10 cellular contexts compared by ENCODE assay signal in the genomic region with DNA sequence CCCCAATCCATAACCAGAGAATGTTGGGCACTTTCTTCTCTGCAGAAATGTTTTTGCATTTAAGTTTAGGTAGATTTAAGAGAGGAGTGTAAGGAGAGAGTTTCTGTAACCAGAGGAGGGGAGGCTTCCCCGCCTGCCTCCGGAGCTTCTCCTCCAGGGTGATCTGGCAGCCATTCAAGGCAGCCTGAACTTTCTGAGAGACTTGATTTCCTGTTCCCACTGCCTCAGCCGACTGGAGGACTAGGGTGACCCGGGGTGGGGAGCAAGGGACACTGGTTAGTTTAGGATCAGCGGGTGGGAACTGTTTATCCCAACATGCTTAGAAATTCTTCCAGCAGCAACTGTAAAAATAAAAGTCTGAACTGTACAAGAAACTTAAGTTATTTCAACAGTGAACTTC. TPM values are rescaled to one million over a fixed set of nuclear protein-coding genes. Genes with fewer than 3 reads are reported as not detected.
A peak's percentile ranks its signal among the peaks of the same experiment; 100 is the strongest.
DNase-seq lines count a peak whose midpoint lies in the region; ATAC-seq, FAIRE-seq and TF ChIP-seq lines count a peak whose summit lies in the region.
"Had no signal": no experiment of that assay in that cellular context is flagged by ENCODE, and none has a peak within 500 bp of the region (broad histone marks: within the 10 kb centered on the region; RNA-seq: fewer than 3 reads in every experiment).

No MANE protein-coding gene starts in this region.

- peak overlapping the region; percentile 54 for H3K4me3 Mint-ChIP-seq in type B pancreatic cell

- no peak for TF ChIP-seq RAD21 in HepG2 (CRISPR knock-in tag; IDR thresholded peaks at IDR 0.05)

- H3K27ac ChIP-seq in body of pancreas (peak overlapping the region; percentile 32 to 80 (median 62)), HepG2 (ENCODE audit: extremely low read length, insufficient read depth, low read length) (no peak overlapping the region)

- intact Hi-C loops in body of pancreas (cut with DNase I), result no loop called here
- intact Hi-C loops in HepG2 (cut with micrococcal nuclease; ENCODE audit: unreplicated experiment), result no loop called here
- intact Hi-C loops in posterior vena cava (cut with DNase I), result no loop called here

- TF ChIP-seq POLR2A in body of pancreas (IDR thresholded peaks at IDR 0.05) (no peak), HepG2 (IDR thresholded peaks at IDR 0.05; ENCODE audit: insufficient read depth in 1 of 2, low read depth in 2 of 2, low read length in 2 of 2) (no peak)

- ATAC-seq in body of pancreas (peak; percentile 72), HepG2 (no peak; the same call in 2 of the 3 replicates), HG03139 (IDR thresholded peaks at IDR 0.05; ENCODE audit: unreplicated experiment) (no peak)

- no peak overlapping the region for H2AFZ ChIP-seq in HepG2 (ENCODE audit: low read length)

- H3K27me3 ChIP-seq in body of pancreas (no peaks in the 10 kb centered on the region), HepG2 (ENCODE audit: control insufficient read depth in 1 of 2, insufficient read depth in 2 of 2, low read length in 2 of 2) (no peaks in the 10 kb centered on the region)
- H3K27me3 ChIP-seq: suprapubic skin had no signal

- H3K4me1 ChIP-seq in body of pancreas (peaks cover 17% of the 10 kb centered on the region), HepG2 (ENCODE audit: insufficient read depth, low read length) (peaks cover 21% of the 10 kb centered on the region)

- H3K9ac ChIP-seq in HepG2 (ENCODE audit: insufficient read depth, low read depth, low read length), result no peak overlapping the region

- no peaks in the 10 kb centered on the region for H4K20me1 ChIP-seq in HepG2 (ENCODE audit: insufficient read depth, low read length)

- no peaks in the 10 kb centered on the region for H3K36me3 ChIP-seq in body of pancreas (replicated peaks in 1 of 2; ENCODE audit: insufficient read depth in 1 of 2, low read depth in 2 of 2)
- no peaks in the 10 kb centered on the region for H3K36me3 ChIP-seq in HepG2 (replicated peaks in 1 of 2; ENCODE audit: control insufficient read depth in 1 of 2, insufficient read depth in 2 of 2, low read length in 2 of 2)
- H3K36me3 ChIP-seq: suprapubic skin had no signal

- H3K4me2 ChIP-seq in HepG2 (ENCODE audit: low read depth, low read length), result peak overlapping the region; percentile 32; the same call in 1 of the 2 replicates

- 8 to 10% methylated on average over 5 of the region's 5 CpGs for WGBS in body of pancreas, 2 donors
- 0% methylated on average over 3 of the region's 5 CpGs for WGBS in HepG2 (ENCODE audit: low lambda C conversion rate)

- TF ChIP-seq EP300 in HepG2 (IDR thresholded peaks at IDR 0.05; ENCODE audit: low read depth in 2 of 2, low read length in 2 of 2) (no peak), HepG2 (CRISPR knock-in tag; IDR thresholded peaks at IDR 0.05; ENCODE audit: borderline replicate concordance) (no peak)

- in situ Hi-C loops in HepG2 (cut with HindIII; ENCODE audit: extremely low pct_ligation_motif_present, low pct_unique_long_range_greater_than_20kb), result no loop called here

- H3K27me3 Mint-ChIP-seq in type B pancreatic cell, result no peaks in the 10 kb centered on the region

- H3K9me3 ChIP-seq in body of pancreas (no peaks in the 10 kb centered on the region), HepG2 (ENCODE audit: low read length) (no peaks in the 10 kb centered on the region)
- H3K9me3 ChIP-seq: suprapubic skin had no signal

- POLR2A ChIA-PET in HepG2 (lab: Yijun Ruan, JAX), result no interaction called here

- peak; percentile 63 for DNase-seq in activated effector memory CD4-positive, alpha-beta T cell treated with anti-CD3 and anti-CD28 coated beads, Interleukin-2, amount 50 U/mL, for 16 hours
- DNase-seq in activated effector memory CD4-positive, alpha-beta T cell treated with Interleukin-2 at 50 U/mL for 16 hours, result no peak
- DNase-seq in body of pancreas (peak; percentile 46 to 64 (median 56)), HepG2 (ENCODE audit: low spot score) (no peak), type B pancreatic cell (ENCODE audit: extremely low spot score, unreplicated experiment) (no peak), NOMO-1 (lab: John Stamatoyannopoulos, UW; ENCODE audit: unreplicated experiment in 2 of 2) (no peak), posterior vena cava (ENCODE audit: low spot score) (no peak)
- DNase-seq: NCI-H2029 had no signal

- FAIRE-seq in HepG2 (lab: Jason Lieb, UNC), result no peak

- H3K36me3 Mint-ChIP-seq in type B pancreatic cell, result no peaks in the 10 kb centered on the region

- H3K79me2 ChIP-seq in HepG2 (ENCODE audit: insufficient read depth, low read length), result no peaks in the 10 kb centered on the region

- no peak overlapping the region for H3K4me3 ChIP-seq in body of pancreas
- peak overlapping the region in 1 of 3 experiments; percentile 13; a peak in 1 of 6 replicates for H3K4me3 ChIP-seq in HepG2 (replicated peaks in 1 of 3; ENCODE audit: insufficient read depth in 1 of 3, low read depth in 2 of 3, low read length in 3 of 3)
- H3K4me3 ChIP-seq: suprapubic skin had no signal

- TF ChIP-seq CTCF in body of pancreas (IDR thresholded peaks at IDR 0.05) (no peak), HepG2 (CRISPR knock-in tag; IDR thresholded peaks at IDR 0.05) (no peak), type B pancreatic cell (conservative IDR thresholded peaks at IDR 0.05) (no peak)

- peak overlapping the region; percentile 80 for H3K27ac Mint-ChIP-seq in type B pancreatic cell

- BruUV-seq in HepG2 (replicated peaks; lab: Mats Ljungman, UMichigan), result no TSS peak

- peaks cover 11% of the 10 kb centered on the region for H3K4me1 Mint-ChIP-seq in type B pancreatic cell (ENCODE audit: unreplicated experiment)

- CTCF ChIA-PET in HepG2 (lab: Yijun Ruan, JAX; ENCODE audit: low intra/inter-chr PET ratio, low total read pairs), result no interaction called here

- peaks cover 4% of the 10 kb centered on the region for H3K9me3 Mint-ChIP-seq in type B pancreatic cell

TF ChIP-seq in HepG2, 621 proteins besides CTCF, POLR2A, EP300 and RAD21 (continues in another document):
- no peak for TF ChIP-seq ZNF558 (CRISPR knock-in tag; IDR thresholded peaks at IDR 0.05; ENCODE audit: borderline replicate concordance)
- TF ChIP-seq SYNCRIP (IDR thresholded peaks at IDR 0.05; ENCODE audit: insufficient read depth, low read depth, low read length), result no peak
- no peak for TF ChIP-seq ZSCAN12 (CRISPR knock-in tag; IDR thresholded peaks at IDR 0.05)

RNA-seq across cellular contexts. Expression of a gene that starts 15.1 kb away (rescaled TPM):
- not detected for total RNA-seq in body of pancreas
- total RNA-seq in HepG2 (2016; rRNA removed; fragmentation: Illumina TruSeq; extraction: Trizol), result not detected in 2 replicates
- total RNA-seq in HepG2 (2016; cell fraction: cytosol; rRNA removed; fragmentation: Illumina TruSeq; extraction: Trizol; ENCODE audit: low read depth), result not detected in 2 replicates
- not detected in 2 replicates for total RNA-seq in HepG2 (2016; cell fraction: insoluble cytoplasmic fraction; rRNA removed; fragmentation: Illumina TruSeq; extraction: Trizol)
- total RNA-seq in HepG2 (2016; cell fraction: membrane; rRNA removed; fragmentation: Illumina TruSeq; extraction: Trizol), result not detected in 2 replicates
- not detected in 2 replicates for total RNA-seq in HepG2 (2016; cell fraction: nucleus; rRNA removed; fragmentation: Illumina TruSeq; extraction: Trizol)
- not detected in 2 replicates for polyA plus RNA-seq in HepG2 (2011; rRNA removed)
- not detected in 2 replicates for polyA plus RNA-seq in HepG2 (2011; cell fraction: cytosol; rRNA removed)
- polyA plus RNA-seq in HepG2 (2011; cell fraction: nucleus; rRNA removed), result not detected in 2 replicates
- polyA plus RNA-seq in HepG2 (2012), result not detected in 2 replicates
- not detected in 2 replicates for polyA plus RNA-seq in HepG2 (2016; cell fraction: cytosol; fragmentation: Illumina TruSeq; extraction: Trizol; ENCODE audit: low read depth)
- polyA plus RNA-seq in HepG2 (2016; cell fraction: insoluble cytoplasmic fraction; fragmentation: Illumina TruSeq; extraction: Trizol; ENCODE audit: low read depth), result not detected in 2 replicates
- not detected in 2 replicates for polyA plus RNA-seq in HepG2 (2016; cell fraction: membrane; fragmentation: Illumina TruSeq; extraction: Trizol; ENCODE audit: low read depth)
- polyA plus RNA-seq in HepG2 (2016; cell fraction: nucleus; fragmentation: Illumina TruSeq; extraction: Trizol; ENCODE audit: insufficient read depth, low read depth), result not detected in 2 replicates
- polyA minus RNA-seq in HepG2 (2011; rRNA and poly(A)+ RNA removed; ENCODE audit: low replicate concordance), result not detected in 2 replicates
- polyA minus RNA-seq in HepG2 (2011; cell fraction: cytosol; rRNA and poly(A)+ RNA removed), result not detected in 2 replicates
- not detected in 2 replicates for polyA minus RNA-seq in HepG2 (2011; cell fraction: nucleus; rRNA and poly(A)+ RNA removed)
- 0.67 TPM in 1 of 2 replicates, not detected in the other for total RNA-seq in type B pancreatic cell (ENCODE audit: low replicate concordance)
- under 1 TPM in 1 of 2 donors, not detected in 1; 0.19 TPM for total RNA-seq in posterior vena cava
- total RNA-seq: suprapubic skin had no signal

RNA-seq across cellular contexts. Expression of a gene that starts 54.4 kb away (rescaled TPM):
- total RNA-seq in body of pancreas, result 1,000 to 10,000 TPM; 1,104 to 1,472 TPM
- 10.5 and 15.9 TPM in 2 replicates for total RNA-seq in HepG2 (2016; rRNA removed; fragmentation: Illumina TruSeq; extraction: Trizol)
- 6.0 and 6.1 TPM in 2 replicates for total RNA-seq in HepG2 (2016; cell fraction: cytosol; rRNA removed; fragmentation: Illumina TruSeq; extraction: Trizol; ENCODE audit: low read depth)
- 13.6 and 19.1 TPM in 2 replicates for total RNA-seq in HepG2 (2016; cell fraction: insoluble cytoplasmic fraction; rRNA removed; fragmentation: Illumina TruSeq; extraction: Trizol)
- 8.9 and 9.5 TPM in 2 replicates for total RNA-seq in HepG2 (2016; cell fraction: membrane; rRNA removed; fragmentation: Illumina TruSeq; extraction: Trizol)
- 4.1 and 5.6 TPM in 2 replicates for total RNA-seq in HepG2 (2016; cell fraction: nucleus; rRNA removed; fragmentation: Illumina TruSeq; extraction: Trizol)
- 29.6 and 50.7 TPM in 2 replicates for polyA plus RNA-seq in HepG2 (2011; rRNA removed)
- 16.3 and 38.0 TPM in 2 replicates for polyA plus RNA-seq in HepG2 (2011; cell fraction: cytosol; rRNA removed)
- 3.7 and 8.2 TPM in 2 replicates for polyA plus RNA-seq in HepG2 (2011; cell fraction: nucleus; rRNA removed)
- polyA plus RNA-seq in HepG2 (2012), result 14.4 and 69.9 TPM in 2 replicates
- polyA plus RNA-seq in HepG2 (2016; cell fraction: cytosol; fragmentation: Illumina TruSeq; extraction: Trizol; ENCODE audit: low read depth), result 5.4 and 6.7 TPM in 2 replicates
- polyA plus RNA-seq in HepG2 (2016; cell fraction: insoluble cytoplasmic fraction; fragmentation: Illumina TruSeq; extraction: Trizol; ENCODE audit: low read depth), result 17.5 and 21.0 TPM in 2 replicates
- 6.6 and 8.1 TPM in 2 replicates for polyA plus RNA-seq in HepG2 (2016; cell fraction: membrane; fragmentation: Illumina TruSeq; extraction: Trizol; ENCODE audit: low read depth)
- 7.5 and 7.7 TPM in 2 replicates for polyA plus RNA-seq in HepG2 (2016; cell fraction: nucleus; fragmentation: Illumina TruSeq; extraction: Trizol; ENCODE audit: insufficient read depth, low read depth)
- 10.0 and 228 TPM in 2 replicates for polyA minus RNA-seq in HepG2 (2011; rRNA and poly(A)+ RNA removed; ENCODE audit: low replicate concordance)
- 14.2 and 18.9 TPM in 2 replicates for polyA minus RNA-seq in HepG2 (2011; cell fraction: cytosol; rRNA and poly(A)+ RNA removed)
- polyA minus RNA-seq in HepG2 (2011; cell fraction: nucleus; rRNA and poly(A)+ RNA removed), result 7.5 and 12.3 TPM in 2 replicates
- 1,981 and 2,322 TPM in 2 replicates for total RNA-seq in type B pancreatic cell (ENCODE audit: low replicate concordance)
- 1,000 to 10,000 TPM; 3,954 to 4,090 TPM for total RNA-seq in posterior vena cava

Comparison
In these comparisons a context has a peak if more than half of its experiments do, and no peak if none do; other contexts are left out.
1. DNase-seq: peak in activated effector memory CD4-positive, alpha-beta T cell treated with anti-CD3 and anti-CD28 coated beads, Interleukin-2, amount 50 U/mL, for 16 hours (single experiment) and body of pancreas (4 of 4); none in activated effector memory CD4-positive, alpha-beta T cell treated with Interleukin-2 at 50 U/mL for 16 hours (single experiment), HepG2 (single experiment), type B pancreatic cell (single experiment), NOMO-1 (0 of 2) and posterior vena cava (single experiment).
2. RNA of a gene that starts 54.4 kb away (total RNA-seq): 3,954 to 4,090 TPM in posterior vena cava, 1,981 to 2,322 TPM in type B pancreatic cell and 1,104 to 1,472 TPM in body of pancreas; 4.1 to 19.1 TPM in HepG2; every median in the first group is over 10 times any median in the second.